8 cellular contexts compared by ENCODE assay signal in genomic region chr20:35663516-35663812, GRCh38. TPM values are rescaled to one million over a fixed set of nuclear protein-coding genes. Genes with fewer than 3 reads are reported as not detected.
DNase-seq lines count a peak whose midpoint lies in the region; ATAC-seq, FAIRE-seq and TF ChIP-seq lines count a peak whose summit lies in the region.

No MANE protein-coding gene starts in this region.

- H3K9me3 Mint-ChIP-seq in chondrocyte (ENCODE audit: low read depth): no peaks in the 10 kb centered on the region

- no peaks in the 10 kb centered on the region for H3K27me3 ChIP-seq in BLaER1
- no peaks in the 10 kb centered on the region for H3K27me3 ChIP-seq in mucosa of rectum (ENCODE audit: control insufficient read depth in 2 of 2, insufficient read depth in 2 of 2, low read length in 2 of 2)

- peaks cover 60% of the 10 kb centered on the region for H4K20me1 ChIP-seq in BLaER1

- H3K9me3 ChIP-seq in BLaER1 (no peaks in the 10 kb centered on the region; the same call in 1 of the 2 replicates), KOPT-K1 (ENCODE audit: insufficient read depth, low read length, poor library complexity, severe bottlenecking) (no peaks in the 10 kb centered on the region), mucosa of rectum (ENCODE audit: control insufficient read depth in 2 of 2, low read length in 2 of 2) (no peaks in the 10 kb centered on the region)

- H3K4me2 ChIP-seq in BLaER1: peak overlapping the region; percentile 95

- peak overlapping the region; percentile 99 for H3K27ac Mint-ChIP-seq in chondrocyte (ENCODE audit: unreplicated experiment)

- H3K4me3 Mint-ChIP-seq in chondrocyte (ENCODE audit: unreplicated experiment): peak overlapping the region; percentile 92

- H3K36me3 Mint-ChIP-seq in chondrocyte (ENCODE audit: low read depth): peaks cover under 1% of the 10 kb centered on the region

- H3K27ac ChIP-seq in BLaER1 (peak overlapping the region; percentile 99), KOPT-K1 (ENCODE audit: low read depth, low read length, poor library complexity, severe bottlenecking) (peak overlapping the region; percentile 93), mucosa of rectum (ENCODE audit: low read depth in 2 of 2, low read length in 2 of 2) (peak overlapping the region; percentile 95 to 98)

- ATAC-seq in GM18861 (IDR thresholded peaks at IDR 0.05; ENCODE audit: unreplicated experiment): no peak

- H3K9ac ChIP-seq in BLaER1 (peak overlapping the region; percentile 98), mucosa of rectum (ENCODE audit: low read depth in 1 of 2, low read length in 2 of 2) (peak overlapping the region; percentile 89 to 99)

- H3K36me3 ChIP-seq in BLaER1 (peaks cover 20% of the 10 kb centered on the region; the same call in 1 of the 2 replicates), KOPT-K1 (ENCODE audit: insufficient read depth, low read length) (peaks cover 3% of the 10 kb centered on the region), mucosa of rectum (ENCODE audit: control insufficient read depth in 2 of 2, insufficient read depth in 2 of 2, low read length in 2 of 2) (peaks cover 0 to 2% of the 10 kb centered on the region in 2 donors)

- FAIRE-seq in GM12891 (lab: Jason Lieb, UNC): no peak

- H3K4me1 Mint-ChIP-seq in chondrocyte (ENCODE audit: low read depth): peaks cover 56% of the 10 kb centered on the region

- no peak for TF ChIP-seq POLR2A in GM12891 (IDR thresholded peaks at IDR 0.05; ENCODE audit: low read depth, low read length)

- DNase-seq in chondrocyte (ENCODE audit: low spot score) (no peak), GM12891 (ENCODE audit: insufficient read length, low spot score) (no peak), T1000 (lab: John Stamatoyannopoulos, UW) (no peak), foreskin melanocyte (no peak)

- TF ChIP-seq CTCF in chondrocyte (IDR thresholded peaks at IDR 0.05): no peak

- H3K4me3 ChIP-seq in BLaER1 (peak overlapping the region; percentile 76), mucosa of rectum (ENCODE audit: low read length in 2 of 2) (peak overlapping the region; percentile 86 to 98)

- H3K4me1 ChIP-seq in BLaER1 (peaks cover 43% of the 10 kb centered on the region), mucosa of rectum (ENCODE audit: control insufficient read depth in 2 of 2, insufficient read depth in 2 of 2, low read length in 2 of 2) (peaks cover 17 to 26% of the 10 kb centered on the region in 2 donors)

- H3K27me3 Mint-ChIP-seq in chondrocyte (ENCODE audit: low read depth): no peaks in the 10 kb centered on the region

TF ChIP-seq in GM12891, 5 proteins besides CTCF, POLR2A, EP300 and RAD21:
- no peak for TF ChIP-seq PAX5 (IDR thresholded peaks at IDR 0.05; ENCODE audit: insufficient read depth, low read length, severe bottlenecking)

RNA-seq across cellular contexts. Expression of gene CPNE1, which starts 1.2 kb away (rescaled TPM):
- total RNA-seq in chondrocyte: 127 to 142 TPM (median 142 TPM) in 3 replicates
- 160 TPM for polyA plus RNA-seq in GM12891 (2012; ENCODE audit: low read depth, missing spikeins)

RNA-seq across cellular contexts. Expression of gene RBM12, which starts 1.2 kb away (rescaled TPM):
- total RNA-seq in chondrocyte: 59.0 to 66.5 TPM (median 63.8 TPM) in 3 replicates
- 34.0 TPM for polyA plus RNA-seq in GM12891 (2012; ENCODE audit: low read depth, missing spikeins)

RNA-seq across cellular contexts. Expression of gene NFS1, which starts 35.7 kb away (rescaled TPM):
- total RNA-seq in chondrocyte: 26.8 to 29.3 TPM (median 27.8 TPM) in 3 replicates
- 23.4 TPM for polyA plus RNA-seq in GM12891 (2012; ENCODE audit: low read depth, missing spikeins)

RNA-seq across cellular contexts. Expression of gene ROMO1, which starts 35.7 kb away (rescaled TPM):
- 123 to 128 TPM (median 128 TPM) in 3 replicates for total RNA-seq in chondrocyte
- polyA plus RNA-seq in GM12891 (2012; ENCODE audit: low read depth, missing spikeins): 268 TPM

RNA-seq across cellular contexts. Expression of gene SPAG4, which starts 47.8 kb away (rescaled TPM):
- 1.9 to 8.8 TPM (median 8.6 TPM) in 3 replicates for total RNA-seq in chondrocyte
- 7.5 TPM for polyA plus RNA-seq in GM12891 (2012; ENCODE audit: low read depth, missing spikeins)
